Comparison of ENCODE assay signal across 8 cellular contexts in genomic region chr12:128823216-128823915, GRCh38. TPM values are rescaled to one million over a fixed set of nuclear protein-coding genes. Genes with fewer than 3 reads are reported as not detected.
A peak's percentile ranks its signal among the peaks of the same experiment; 100 is the strongest.
DNase-seq lines count a peak whose midpoint lies in the region; FAIRE-seq and TF ChIP-seq lines count a peak whose summit lies in the region.

No MANE protein-coding gene starts in this region.

- peak overlapping the region; percentile 48; the same call in 1 of the 2 replicates for H3K4me2 ChIP-seq in KMS-11
- H3K4me2 ChIP-seq in skeletal muscle satellite cell (ENCODE audit: low read length), result peak overlapping the region; percentile 94

- H3K27ac ChIP-seq in KMS-11 (peak overlapping the region; percentile 30; the same call in 1 of the 2 replicates), right atrium auricular region (peak overlapping the region; percentile 90 to 92)

- H3K4me1 ChIP-seq in KMS-11 (ENCODE audit: low read depth, poor library complexity, severe bottlenecking) (no peaks in the 10 kb centered on the region), right atrium auricular region (peaks cover 0 to 46% of the 10 kb centered on the region in 2 donors), skeletal muscle satellite cell (ENCODE audit: control insufficient read depth, insufficient read depth, low read length) (peaks cover 45% of the 10 kb centered on the region)

- intact Hi-C loops in activated T-helper 2 cell treated with anti-CD3 and anti-CD28 coated beads, Interferon-gamma antibody, Interleukin-2, Interleukin-4, amounts not matched to agents 10 μg/mL and 5 μg/mL and 100 μg/mL, durations not matched to agents 14 hours and 24 hours and 36 hours (cut with micrococcal nuclease), result loop anchor here (2.0 kb wide), 1 partner anchor 91 kb away; no protein-coding TSS in a partner anchor

- H3K36me3 ChIP-seq in KMS-11 (ENCODE audit: insufficient read depth), result no peaks in the 10 kb centered on the region
- no peaks in the 10 kb centered on the region for H3K36me3 ChIP-seq in right atrium auricular region
- peaks cover 11% of the 10 kb centered on the region for H3K36me3 ChIP-seq in skeletal muscle satellite cell (ENCODE audit: insufficient read depth, low read length)

- peaks cover 41% of the 10 kb centered on the region; the same call in 1 of the 2 replicates for H3K79me2 ChIP-seq in KMS-11 (ENCODE audit: insufficient read depth, low read depth)

- TF ChIP-seq CTCF in KMS-11 (conservative IDR thresholded peaks at IDR 0.05; ENCODE audit: low read depth, low read length) (no peak), right atrium auricular region (IDR thresholded peaks at IDR 0.05) (no peak)

- peaks cover 5% of the 10 kb centered on the region for H3K9me3 Mint-ChIP-seq in activated T-helper 2 cell treated with anti-CD3 and anti-CD28 coated beads, Interferon-gamma antibody, Interleukin-2, Interleukin-4, amounts not matched to agents 10 μg/mL and 5 μg/mL and 100 μg/mL, durations not matched to agents 14 hours and 24 hours and 36 hours

- H3K27ac Mint-ChIP-seq in activated T-helper 2 cell treated with anti-CD3 and anti-CD28 coated beads, Interferon-gamma antibody, Interleukin-2, Interleukin-4, amounts not matched to agents 10 μg/mL and 5 μg/mL and 100 μg/mL, durations not matched to agents 14 hours and 24 hours and 36 hours, result peak overlapping the region; percentile 60

- peak overlapping the region; percentile 22; the same call in 1 of the 2 replicates for H2AFZ ChIP-seq in KMS-11 (ENCODE audit: low read depth)

- peaks cover 31% of the 10 kb centered on the region for H3K4me1 Mint-ChIP-seq in activated T-helper 2 cell treated with anti-CD3 and anti-CD28 coated beads, Interferon-gamma antibody, Interleukin-2, Interleukin-4, amounts not matched to agents 10 μg/mL and 5 μg/mL and 100 μg/mL, durations not matched to agents 14 hours and 24 hours and 36 hours (ENCODE audit: low read depth)

- FAIRE-seq in H54 (lab: Jason Lieb, UNC), result no peak

- H3K27me3 Mint-ChIP-seq in activated T-helper 2 cell treated with anti-CD3 and anti-CD28 coated beads, Interferon-gamma antibody, Interleukin-2, Interleukin-4, amounts not matched to agents 10 μg/mL and 5 μg/mL and 100 μg/mL, durations not matched to agents 14 hours and 24 hours and 36 hours (ENCODE audit: low read depth), result no peaks in the 10 kb centered on the region

- H3K4me3 ChIP-seq in KMS-11 (IDR thresholded peaks at IDR 0.05; ENCODE audit: insufficient read depth, low read depth, low read length) (no peak overlapping the region), right atrium auricular region (peak overlapping the region; percentile 96 to 98), skeletal muscle satellite cell (ENCODE audit: low read length) (peak overlapping the region; percentile 93)

- H3K36me3 Mint-ChIP-seq in activated T-helper 2 cell treated with anti-CD3 and anti-CD28 coated beads, Interferon-gamma antibody, Interleukin-2, Interleukin-4, amounts not matched to agents 10 μg/mL and 5 μg/mL and 100 μg/mL, durations not matched to agents 14 hours and 24 hours and 36 hours (ENCODE audit: low read depth), result peaks cover 24% of the 10 kb centered on the region

- H3K9ac ChIP-seq in KMS-11 (peak overlapping the region; percentile 60; the same call in 1 of the 2 replicates), skeletal muscle satellite cell (ENCODE audit: low read depth, low read length) (peak overlapping the region; percentile 94)

- TF ChIP-seq POLR2A in H54 (IDR thresholded peaks at IDR 0.05; ENCODE audit: low read depth, low read length), result 0 out of 2 replicates have a peak, but pooled peaks have one; percentile 7

- DNase-seq in NCI-H2227 (lab: John Stamatoyannopoulos, UW; ENCODE audit: unreplicated experiment) (peak; percentile 74), NCI-H2227 treated with DMSO at 0.1 percent for 48 hours (lab: John Stamatoyannopoulos, UW) (no peak), H54 (ENCODE audit: insufficient read length, low spot score) (peak; percentile 45), right atrium auricular region (ENCODE audit: low spot score) (no peak), NCI-H2107 treated with DMSO at 0.1 percent for 48 hours (lab: John Stamatoyannopoulos, UW; ENCODE audit: unreplicated experiment) (no peak)
- no peak for DNase-seq in activated T-helper 2 cell treated with anti-CD3 and anti-CD28 coated beads, Interferon-gamma antibody, Interleukin-2, Interleukin-4, amounts not matched to agents 10 μg/mL and 5 μg/mL and 100 μg/mL, durations not matched to agents 14 hours and 24 hours and 36 hours (ENCODE audit: low spot score)

- H3K4me3 Mint-ChIP-seq in activated T-helper 2 cell treated with anti-CD3 and anti-CD28 coated beads, Interferon-gamma antibody, Interleukin-2, Interleukin-4, amounts not matched to agents 10 μg/mL and 5 μg/mL and 100 μg/mL, durations not matched to agents 14 hours and 24 hours and 36 hours (ENCODE audit: low read depth), result peak overlapping the region; percentile 86

- H3K9me3 ChIP-seq in right atrium auricular region (peaks cover 0 to 7% of the 10 kb centered on the region in 2 donors), skeletal muscle satellite cell (replicated peaks; ENCODE audit: low read length) (no peaks in the 10 kb centered on the region)

- no peaks in the 10 kb centered on the region for H3K27me3 ChIP-seq in KMS-11 (ENCODE audit: insufficient read depth, low read depth)
- H3K27me3 ChIP-seq in right atrium auricular region, result no peaks in the 10 kb centered on the region
- no peaks in the 10 kb centered on the region for H3K27me3 ChIP-seq in skeletal muscle satellite cell (ENCODE audit: control insufficient read depth, insufficient read depth, low read length)

- no peaks in the 10 kb centered on the region for H4K20me1 ChIP-seq in KMS-11 (ENCODE audit: insufficient read depth)

RNA-seq across cellular contexts. Expression of gene SLC15A4, which starts 0.4 kb away (rescaled TPM):
- 38.8 and 42.3 TPM in 2 replicates for total RNA-seq in activated T-helper 2 cell treated with anti-CD3 and anti-CD28 coated beads, Interferon-gamma antibody, Interleukin-2, Interleukin-4, amounts not matched to agents 10 μg/mL and 5 μg/mL and 100 μg/mL, durations not matched to agents 14 hours and 24 hours and 36 hours
- 10 to 100 TPM; 24.1 to 24.3 TPM for total RNA-seq in right atrium auricular region
- total RNA-seq in skeletal muscle satellite cell (2012; rRNA removed), result 33.2 and 46.3 TPM in 2 replicates

RNA-seq across cellular contexts. Expression of gene GLT1D1, which starts 29.9 kb away (rescaled TPM):
- total RNA-seq in activated T-helper 2 cell treated with anti-CD3 and anti-CD28 coated beads, Interferon-gamma antibody, Interleukin-2, Interleukin-4, amounts not matched to agents 10 μg/mL and 5 μg/mL and 100 μg/mL, durations not matched to agents 14 hours and 24 hours and 36 hours, result 3.2 and 3.8 TPM in 2 replicates
- total RNA-seq in right atrium auricular region, result under 1 TPM in 1 of 2 donors, not detected in 1; 0.20 TPM
- total RNA-seq in skeletal muscle satellite cell (2012; rRNA removed), result not detected in 2 replicates

Comparison
In these comparisons a context has a peak if more than half of its experiments do, and no peak if none do; other contexts are left out.
1. DNase-seq: peak in NCI-H2227 (single experiment) and H54 (single experiment); none in NCI-H2227 treated with DMSO at 0.1 percent for 48 hours (single experiment), activated T-helper 2 cell treated with anti-CD3 and anti-CD28 coated beads, Interferon-gamma antibody, Interleukin-2, Interleukin-4, amounts not matched to agents 10 μg/mL and 5 μg/mL and 100 μg/mL, durations not matched to agents 14 hours and 24 hours and 36 hours (single experiment), right atrium auricular region (single experiment) and NCI-H2107 treated with DMSO at 0.1 percent for 48 hours (single experiment).